Comparison of ENCODE assay signal across 10 cellular contexts in the genomic region with DNA sequence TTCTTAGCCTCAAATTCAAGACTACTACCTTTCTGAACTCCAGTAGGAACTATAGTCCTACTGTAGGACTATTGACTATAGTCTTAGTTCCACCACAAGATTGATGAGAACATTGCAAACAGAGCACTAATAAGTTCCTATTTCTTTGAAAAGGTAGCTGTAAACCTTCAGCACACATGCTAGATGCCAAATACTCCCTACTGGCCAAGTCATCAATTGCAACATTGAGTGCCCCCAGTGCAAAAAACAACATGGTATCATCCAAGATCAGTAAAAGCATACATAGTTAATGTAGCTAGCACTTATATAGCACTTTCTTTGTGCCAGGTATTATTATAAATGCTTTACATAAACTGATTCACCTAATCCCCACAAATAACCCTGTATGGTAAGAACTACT.
A peak's percentile ranks its signal among the peaks of the same experiment; 100 is the strongest.
DNase-seq lines count a peak whose midpoint lies in the region; ATAC-seq and TF ChIP-seq lines count a peak whose summit lies in the region.
"Had no signal": no experiment of that assay in that cellular context is flagged by ENCODE, and none has a peak within 500 bp of the region (broad histone marks: within the 10 kb centered on the region; RNA-seq: fewer than 3 reads in every experiment).

No MANE protein-coding gene starts in this region.

- no peak overlapping the region for H3K27ac ChIP-seq in 22Rv1

- DNase-seq in SHP77 (lab: John Stamatoyannopoulos, UW) = peak; percentile 11 to 36
- DNase-seq in AG08396 (ENCODE audit: low spot score) = no peak
- no peak for DNase-seq in NCI-H2227 (lab: John Stamatoyannopoulos, UW; ENCODE audit: unreplicated experiment)
- DNase-seq in NCI-H187 (lab: John Stamatoyannopoulos, UW) = no peak
- no peak for DNase-seq in posterior vena cava (ENCODE audit: low spot score)
- DNase-seq: aorta; CD4-positive, alpha-beta memory T cell had no signal

- intact Hi-C loops in posterior vena cava (cut with DNase I) = no loop called here

- ATAC-seq in GM18520 (IDR thresholded peaks at IDR 0.05; ENCODE audit: unreplicated experiment) = peak; percentile 33
- ATAC-seq in HG02642 (IDR thresholded peaks at IDR 0.05; ENCODE audit: poor library complexity, unreplicated experiment) = peak; percentile 51

- TF ChIP-seq CTCF in 22Rv1 (IDR thresholded peaks at IDR 0.05) = 0 out of 2 replicates have a peak, but pooled peaks have one; percentile 6

Comparison
In these comparisons a context has a peak if more than half of its experiments do, and no peak if none do; other contexts are left out.
1. DNase-seq: peak in SHP77 (2 of 2); none in AG08396 (single experiment), NCI-H2227 (single experiment), NCI-H187 (0 of 2) and posterior vena cava (single experiment).